In the genomic region with DNA sequence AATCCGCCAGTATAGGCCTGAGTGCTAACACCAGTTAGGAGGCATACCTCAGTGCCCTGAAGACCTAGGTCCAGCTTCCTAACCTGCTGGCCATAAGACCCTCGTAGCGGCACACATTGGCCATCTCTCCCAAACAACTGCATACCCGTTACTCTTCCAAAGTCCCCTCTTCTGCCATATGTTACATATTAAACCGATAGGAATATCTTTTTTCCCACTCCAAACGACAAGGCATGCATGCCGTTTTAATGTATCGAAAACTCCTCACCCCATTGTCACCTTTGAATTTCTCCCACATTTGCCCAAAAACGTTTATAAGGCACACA, we compare ENCODE assay signal across 9 cellular contexts. TPM values are rescaled to one million over a fixed set of nuclear protein-coding genes. Genes with fewer than 3 reads are reported as not detected.
DNase-seq lines count a peak whose midpoint lies in the region; ATAC-seq lines count a peak whose summit lies in the region.
"Had no signal": no experiment of that assay in that cellular context is flagged by ENCODE, and none has a peak within 500 bp of the region (broad histone marks: within the 10 kb centered on the region; RNA-seq: fewer than 3 reads in every experiment).

No MANE protein-coding gene starts in this region.

- peak overlapping the region; percentile 61; the same call in 1 of the 2 replicates for H3K4me3 ChIP-seq in iPS-20b (ENCODE audit: low read length)

- CTCF ChIA-PET in activated naive CD4-positive, alpha-beta T cell treated with anti-CD3 and anti-CD28 coated beads for 36 hours (lab: Charles Lee) = no interaction called here
- CTCF ChIA-PET in activated CD4-positive, alpha-beta memory T cell treated with anti-CD3 and anti-CD28 coated beads, Interleukin-2, amount 10 ng/mL, durations not matched to agents 7 days and 5 days (lab: Charles Lee) = no interaction called here

- peaks cover 18% of the 10 kb centered on the region for H3K4me1 ChIP-seq in iPS-20b (ENCODE audit: insufficient read depth, low read length)

- peaks cover 23% of the 10 kb centered on the region; the same call in 1 of the 2 replicates for H3K27me3 ChIP-seq in iPS-20b (ENCODE audit: insufficient read depth, low read length)
- H3K27me3 ChIP-seq: neutrophil had no signal

- no peak for ATAC-seq in activated naive CD4-positive, alpha-beta T cell treated with anti-CD3 and anti-CD28 coated beads, Interleukin-2, amount 50 U/mL, for 72 hours

- H3K4me1 Mint-ChIP-seq in activated naive CD4-positive, alpha-beta T cell treated with anti-CD3 and anti-CD28 coated beads for 36 hours (ENCODE audit: low read depth) = peaks cover 22% of the 10 kb centered on the region
- peaks cover 20% of the 10 kb centered on the region for H3K4me1 Mint-ChIP-seq in activated CD4-positive, alpha-beta memory T cell treated with anti-CD3 and anti-CD28 coated beads, Interleukin-2, amount 10 ng/mL, durations not matched to agents 7 days and 5 days

- H3K4me3 Mint-ChIP-seq in activated naive CD4-positive, alpha-beta T cell treated with anti-CD3 and anti-CD28 coated beads for 36 hours = peak overlapping the region; percentile 74
- peak overlapping the region; percentile 67 for H3K4me3 Mint-ChIP-seq in activated CD4-positive, alpha-beta memory T cell treated with anti-CD3 and anti-CD28 coated beads, Interleukin-2, amount 10 ng/mL, durations not matched to agents 7 days and 5 days

- H3K27ac ChIP-seq in iPS-20b (ENCODE audit: low read length) = no peak overlapping the region
- peak overlapping the region; percentile 45 for H3K27ac ChIP-seq in temporal lobe (ENCODE audit: low read depth, low read length)
- H3K27ac ChIP-seq: neutrophil had no signal

- no peak for DNase-seq in activated naive CD4-positive, alpha-beta T cell treated with anti-CD3 and anti-CD28 coated beads for 36 hours
- DNase-seq in activated naive CD4-positive, alpha-beta T cell treated with anti-CD3 and anti-CD28 coated beads, Interleukin-2, amount 50 U/mL, for 72 hours (ENCODE audit: low spot score in 2 of 2) = no peak
- no peak for DNase-seq in activated CD4-positive, alpha-beta memory T cell treated with anti-CD3 and anti-CD28 coated beads, Interleukin-2, amount 10 ng/mL, durations not matched to agents 7 days and 5 days
- DNase-seq in NCI-H82 (lab: John Stamatoyannopoulos, UW) (no peak), inferior parietal cortex (ENCODE audit: extremely low spot score) (no peak), iPS-NIHi7 (ENCODE audit: extremely low spot score) (no peak)

- H3K27me3 Mint-ChIP-seq in activated naive CD4-positive, alpha-beta T cell treated with anti-CD3 and anti-CD28 coated beads for 36 hours (ENCODE audit: low read depth) = peaks cover 2% of the 10 kb centered on the region
- H3K27me3 Mint-ChIP-seq in activated CD4-positive, alpha-beta memory T cell treated with anti-CD3 and anti-CD28 coated beads, Interleukin-2, amount 10 ng/mL, durations not matched to agents 7 days and 5 days = peaks cover 10% of the 10 kb centered on the region

- intact Hi-C loops in activated naive CD4-positive, alpha-beta T cell treated with anti-CD3 and anti-CD28 coated beads for 36 hours (cut with micrococcal nuclease) = no loop called here

- POLR2A ChIA-PET in activated CD4-positive, alpha-beta memory T cell treated with anti-CD3 and anti-CD28 coated beads, Interleukin-2, amount 10 ng/mL, durations not matched to agents 7 days and 5 days (lab: Charles Lee) = no interaction called here

- H3K36me3 ChIP-seq in iPS-20b (ENCODE audit: insufficient read depth, low read depth, low read length) = peaks cover 14% of the 10 kb centered on the region
- H3K36me3 ChIP-seq: neutrophil had no signal

- no peaks in the 10 kb centered on the region for H3K9me3 ChIP-seq in iPS-20b (ENCODE audit: insufficient read depth, low read depth, low read length)
- H3K9me3 ChIP-seq: neutrophil had no signal

- no peak overlapping the region for H3K27ac Mint-ChIP-seq in activated naive CD4-positive, alpha-beta T cell treated with anti-CD3 and anti-CD28 coated beads for 36 hours
- H3K27ac Mint-ChIP-seq in activated naive CD4-positive, alpha-beta T cell treated with anti-CD3 and anti-CD28 coated beads, Interleukin-2, amount 50 U/mL, for 72 hours = no peak overlapping the region
- H3K27ac Mint-ChIP-seq in activated CD4-positive, alpha-beta memory T cell treated with anti-CD3 and anti-CD28 coated beads, Interleukin-2, amount 10 ng/mL, durations not matched to agents 7 days and 5 days = no peak overlapping the region

- H3K9ac ChIP-seq in iPS-20b (ENCODE audit: low read depth, low read length) = no peak overlapping the region

- H3K9me3 Mint-ChIP-seq in activated naive CD4-positive, alpha-beta T cell treated with anti-CD3 and anti-CD28 coated beads for 36 hours = no peaks in the 10 kb centered on the region
- no peaks in the 10 kb centered on the region for H3K9me3 Mint-ChIP-seq in activated naive CD4-positive, alpha-beta T cell treated with anti-CD3 and anti-CD28 coated beads, Interleukin-2, amount 50 U/mL, for 72 hours
- no peaks in the 10 kb centered on the region for H3K9me3 Mint-ChIP-seq in activated CD4-positive, alpha-beta memory T cell treated with anti-CD3 and anti-CD28 coated beads, Interleukin-2, amount 10 ng/mL, durations not matched to agents 7 days and 5 days

- no peaks in the 10 kb centered on the region for H3K36me3 Mint-ChIP-seq in activated naive CD4-positive, alpha-beta T cell treated with anti-CD3 and anti-CD28 coated beads for 36 hours (ENCODE audit: low read depth)
- no peaks in the 10 kb centered on the region for H3K36me3 Mint-ChIP-seq in activated naive CD4-positive, alpha-beta T cell treated with anti-CD3 and anti-CD28 coated beads, Interleukin-2, amount 50 U/mL, for 72 hours
- no peaks in the 10 kb centered on the region for H3K36me3 Mint-ChIP-seq in activated CD4-positive, alpha-beta memory T cell treated with anti-CD3 and anti-CD28 coated beads, Interleukin-2, amount 10 ng/mL, durations not matched to agents 7 days and 5 days (ENCODE audit: low read depth)

RNA-seq across cellular contexts. Expression of a gene that starts 0.7 kb away (rescaled TPM):
- 1 to 10 TPM; 2.3 to 2.5 TPM for total RNA-seq in activated naive CD4-positive, alpha-beta T cell treated with anti-CD3 and anti-CD28 coated beads for 36 hours
- total RNA-seq in activated naive CD4-positive, alpha-beta T cell treated with anti-CD3 and anti-CD28 coated beads, Interleukin-2, amount 50 U/mL, for 72 hours = 1 to 10 TPM in 1 of 2 donors, under 1 TPM in 1; 0.96 to 3.6 TPM
- total RNA-seq in activated CD4-positive, alpha-beta memory T cell treated with anti-CD3 and anti-CD28 coated beads, Interleukin-2, amount 10 ng/mL, durations not matched to agents 7 days and 5 days = 1 to 10 TPM; 3.5 to 4.3 TPM
- total RNA-seq in temporal lobe = 33.9 TPM
